1 cellular context compared by ENCODE assay signal in the genomic region with DNA sequence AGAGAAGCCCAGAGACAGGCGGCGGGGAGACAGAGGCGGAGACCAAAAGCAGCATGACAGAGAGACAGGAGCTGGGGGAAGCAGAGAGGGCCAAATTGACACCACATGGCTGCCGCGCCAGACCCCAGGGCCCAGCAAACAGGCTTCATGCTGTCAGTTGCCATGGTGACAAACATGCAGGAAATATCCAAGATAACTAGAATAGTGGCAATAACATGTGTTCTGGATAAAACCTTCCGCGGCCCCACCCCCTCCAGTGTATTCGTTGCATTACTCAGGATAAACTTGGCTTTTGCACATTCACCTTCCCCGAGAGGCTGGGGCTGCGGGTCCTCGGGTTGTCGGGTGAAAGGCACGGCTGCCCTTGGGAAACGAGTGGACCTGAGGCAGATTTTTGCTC.
TF ChIP-seq lines count a peak whose summit lies in the region.

No MANE protein-coding gene starts in this region.

TF ChIP-seq in WTC11, 78 proteins besides CTCF, POLR2A, EP300 and RAD21 (continued from another document):
- TF ChIP-seq, protein P1, sequence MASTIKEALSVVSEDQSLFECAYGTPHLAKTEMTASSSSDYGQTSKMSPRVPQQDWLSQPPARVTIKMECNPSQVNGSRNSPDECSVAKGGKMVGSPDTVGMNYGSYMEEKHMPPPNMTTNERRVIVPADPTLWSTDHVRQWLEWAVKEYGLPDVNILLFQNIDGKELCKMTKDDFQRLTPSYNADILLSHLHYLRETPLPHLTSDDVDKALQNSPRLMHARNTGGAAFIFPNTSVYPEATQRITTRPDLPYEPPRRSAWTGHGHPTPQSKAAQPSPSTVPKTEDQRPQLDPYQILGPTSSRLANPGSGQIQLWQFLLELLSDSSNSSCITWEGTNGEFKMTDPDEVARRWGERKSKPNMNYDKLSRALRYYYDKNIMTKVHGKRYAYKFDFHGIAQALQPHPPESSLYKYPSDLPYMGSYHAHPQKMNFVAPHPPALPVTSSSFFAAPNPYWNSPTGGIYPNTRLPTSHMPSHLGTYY (CRISPR knock-in tag; IDR thresholded peaks at IDR 0.05) = no peak
- TF ChIP-seq ZMAT4 (CRISPR knock-in tag; IDR thresholded peaks at IDR 0.05) (no peak), NFE2L1 (CRISPR knock-in tag; IDR thresholded peaks at IDR 0.05) (no peak), NR1H2 (CRISPR knock-in tag; IDR thresholded peaks at IDR 0.05) (no peak), ZNF219 (CRISPR knock-in tag; IDR thresholded peaks at IDR 0.05; ENCODE audit: borderline replicate concordance) (no peak), CREM (CRISPR knock-in tag; IDR thresholded peaks at IDR 0.05) (no peak), FOXP1 (CRISPR knock-in tag; IDR thresholded peaks at IDR 0.05; ENCODE audit: borderline replicate concordance) (no peak), SMAD3 (CRISPR knock-in tag; IDR thresholded peaks at IDR 0.05; ENCODE audit: borderline replicate concordance) (no peak), ZNF232 (CRISPR knock-in tag; IDR thresholded peaks at IDR 0.05) (no peak), ATF1 (CRISPR knock-in tag; IDR thresholded peaks at IDR 0.05) (no peak), HMGA2 (CRISPR knock-in tag; IDR thresholded peaks at IDR 0.05) (no peak), GTF2I (CRISPR knock-in tag; conservative IDR thresholded peaks at IDR 0.05) (no peak)
TF ChIP-seq in WTC11: peak in this region for 0.
